In genomic region chr4:41077628-41078027, GRCh38 we compare ENCODE assay signal across 1 cellular context.
TF ChIP-seq lines count a peak whose summit lies in the region.

No MANE protein-coding gene starts in this region.

TF ChIP-seq in liver, 16 proteins besides CTCF, POLR2A, EP300 and RAD21 (continued from another document):
- peak; percentile 35 for TF ChIP-seq MAX (IDR thresholded peaks at IDR 0.05)
- TF ChIP-seq FOXA1 (IDR thresholded peaks at IDR 0.05), result peak; percentile 48
- no peak for TF ChIP-seq NR2F2 (IDR thresholded peaks at IDR 0.05)
- TF ChIP-seq JUND (IDR thresholded peaks at IDR 0.05), result peak; percentile 19 to 61
- TF ChIP-seq GABPA (IDR thresholded peaks at IDR 0.05 in 1 of 2, conservative IDR thresholded peaks at IDR 0.05 in 1 of 2), result no peak
- TF ChIP-seq HNF4A (conservative IDR thresholded peaks at IDR 0.05), result peak; percentile 88 to 93
- no peak for TF ChIP-seq EGR1 (IDR thresholded peaks at IDR 0.05; ENCODE audit: low read depth in 2 of 2)
- no peak for TF ChIP-seq REST (IDR thresholded peaks at IDR 0.05)
- peak; percentile 60 for TF ChIP-seq YY1 (IDR thresholded peaks at IDR 0.05)
- TF ChIP-seq FOXA2 (IDR thresholded peaks at IDR 0.05), result peak; percentile 82
- TF ChIP-seq RXRA (IDR thresholded peaks at IDR 0.05), result peak; percentile 72 to 73
